9 cellular contexts compared by ENCODE assay signal in the genomic region with DNA sequence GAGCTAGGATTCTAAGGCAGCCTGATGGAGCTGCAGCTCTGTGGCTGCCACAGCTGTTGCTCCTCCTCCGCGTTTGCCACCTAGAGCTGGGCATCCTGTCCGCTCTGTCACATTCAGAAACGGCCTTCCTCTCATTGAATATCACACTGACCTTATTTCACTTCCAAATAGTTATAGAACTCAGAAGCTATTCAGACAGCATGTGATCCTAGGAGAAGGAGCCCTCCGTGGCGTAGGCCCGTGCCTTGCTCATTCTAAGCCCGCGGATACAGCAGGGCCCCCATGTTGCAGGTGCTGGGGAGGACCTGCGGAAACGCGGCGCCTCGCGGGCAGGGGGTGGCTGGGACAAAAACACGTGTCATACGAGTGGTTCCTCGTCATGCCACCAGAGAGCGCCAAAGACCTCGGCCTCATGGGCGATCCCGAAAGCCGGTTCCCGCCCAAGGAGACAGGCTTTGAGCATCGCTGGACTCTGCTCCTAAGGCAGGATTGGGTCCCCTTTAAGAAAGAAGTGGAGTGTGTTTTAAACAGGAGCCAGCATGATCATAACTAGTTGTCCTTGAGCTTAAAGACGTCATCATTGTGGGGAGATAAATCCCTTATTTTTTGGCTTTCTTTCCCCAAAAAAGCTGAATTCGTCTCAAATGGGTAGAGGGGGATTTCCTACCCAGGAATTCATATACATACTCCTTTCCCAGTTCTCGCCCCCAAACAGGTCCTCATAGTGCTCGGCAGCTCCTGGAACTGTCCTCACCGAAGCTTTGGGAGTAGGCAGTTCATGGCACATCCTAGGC. TPM values are rescaled to one million over a fixed set of nuclear protein-coding genes. Genes with fewer than 3 reads are reported as not detected.
DNase-seq lines count a peak whose midpoint lies in the region; ATAC-seq, FAIRE-seq and TF ChIP-seq lines count a peak whose summit lies in the region.
"Had no signal": no experiment of that assay in that cellular context is flagged by ENCODE, and none has a peak within 500 bp of the region (broad histone marks: within the 10 kb centered on the region; RNA-seq: fewer than 3 reads in every experiment).

No MANE protein-coding gene starts in this region.

- H3K36me3 ChIP-seq in H1 (ENCODE audit: control insufficient read depth in 2 of 4, insufficient read depth in 4 of 4, low read length in 3 of 4) = no peaks in the 10 kb centered on the region

- H2BK5ac ChIP-seq in H1 (ENCODE audit: low read depth, low read length) = no peak overlapping the region

- peak overlapping the region; percentile 15; the same call in 1 of the 2 replicates for H3K27ac ChIP-seq in C4-2B
- no peak overlapping the region for H3K27ac ChIP-seq in H1 (ENCODE audit: low read depth, low read length)

- H4K8ac ChIP-seq in H1 (ENCODE audit: extremely low read depth, insufficient read depth, low read length) = peak overlapping the region; percentile 72; the same call in 1 of the 2 replicates

- H4K91ac ChIP-seq in H1 (replicated peaks; ENCODE audit: insufficient read length, low read length) = no peak overlapping the region

- H3K9ac ChIP-seq in H1 (replicated peaks in 1 of 4; ENCODE audit: extremely low read depth in 1 of 4, low read depth in 3 of 4, low read length in 3 of 4) = no peak overlapping the region

- no peak for TF ChIP-seq EP300 in H1 (IDR thresholded peaks at IDR 0.05; ENCODE audit: borderline replicate concordance in 1 of 2, low read depth in 2 of 2, low read length in 2 of 2)

- H3K4ac ChIP-seq in H1 (replicated peaks; ENCODE audit: insufficient read length, low read depth, low read length) = peak overlapping the region; percentile 65

- no peak overlapping the region for H2BK20ac ChIP-seq in H1 (ENCODE audit: low read length)

- H4K20me1 ChIP-seq in H1 (replicated peaks in 1 of 2; ENCODE audit: control insufficient read depth in 1 of 2, insufficient read depth in 2 of 2, low read length in 2 of 2) = no peaks in the 10 kb centered on the region

- H3K79me2 ChIP-seq in H1 (ENCODE audit: control insufficient read depth in 1 of 2, insufficient read depth in 2 of 2, low read length in 2 of 2) = no peaks in the 10 kb centered on the region

- CTCF ChIA-PET in H1 (lab: Charles Lee; ENCODE audit: partially characterized antibody) = interaction anchor here (0.5 to 3.9 kb wide), 63 partner anchors 11 to 695 kb away, joined by 3 to 15 read pairs (median 4); a partner anchor contains a TSS

- no peaks in the 10 kb centered on the region; a peak in 1 of 7 replicates for H3K4me1 ChIP-seq in H1 (replicated peaks in 1 of 4; ENCODE audit: control insufficient read depth in 3 of 4, insufficient read depth in 4 of 4, low read length in 3 of 4)

- peak; percentile 92 for DNase-seq in NCI-H82 (lab: John Stamatoyannopoulos, UW)
- peak; percentile 38 to 68 for DNase-seq in activated CD8-positive, alpha-beta memory T cell treated with anti-CD3 and anti-CD28 coated beads for 1 hour (ENCODE audit: extremely low read depth in 1 of 2, low read depth in 1 of 2)
- peak; percentile 36 to 92 for DNase-seq in H1 (ENCODE audit: low read depth in 1 of 2, low spot score in 2 of 2)
- DNase-seq in middle frontal gyrus (ENCODE audit: extremely low spot score, low spot score) = peak; percentile 43
- peak; percentile 69 for DNase-seq in stimulated activated CD8-positive, alpha-beta memory T cell treated with anti-CD3 and anti-CD28 coated beads, Interleukin-4, amount 100 ng/mL, for 24 hours (ENCODE audit: low read depth)

- POLR2A ChIA-PET in H1 (lab: Charles Lee; ENCODE audit: partially characterized antibody) = no interaction called here

- peak overlapping the region; percentile 47; the same call in 1 of the 2 replicates for H2AFZ ChIP-seq in H1 (ENCODE audit: low read length)

- peak overlapping the region in 1 of 2 experiments; percentile 47; a peak in 1 of 4 replicates for H3K4me2 ChIP-seq in H1 (ENCODE audit: insufficient read depth in 1 of 2, low read depth in 2 of 2, low read length in 2 of 2)

- H3K56ac ChIP-seq in H1 (replicated peaks; ENCODE audit: insufficient read length, low read depth, low read length) = no peak overlapping the region

- H2BK15ac ChIP-seq in H1 (ENCODE audit: low read length) = no peak overlapping the region; the same call in 1 of the 2 replicates

- H3K14ac ChIP-seq in H1 (ENCODE audit: insufficient read length) = no peak overlapping the region

- 0 out of 2 replicates have a peak overlapping the region, but pooled peaks have one; percentile 10 for H2BK12ac ChIP-seq in H1 (ENCODE audit: low read depth, low read length)

- H3K18ac ChIP-seq in H1 (ENCODE audit: extremely low read depth, low read length) = no peak overlapping the region

- 25% methylated on average over 30 of the region's 30 CpGs; no CpG with 5 or more reads in 1 of the 2 experiments for WGBS in H1 (ENCODE audit: extremely low coverage in 1 of 2, insufficient coverage in 1 of 2, insufficient read length in 1 of 2, insufficient replicate concordance in 2 of 2, low coverage in 1 of 2, low lambda C conversion rate in 2 of 2, missing lambda C conversion rate in 1 of 2), 2 experiments

- no peaks in the 10 kb centered on the region for H3K23me2 ChIP-seq in H1 (ENCODE audit: low read depth, low read length)

- peak; percentile 96 for TF ChIP-seq CTCF in C4-2B (conservative IDR thresholded peaks at IDR 0.05)
- peak; percentile 84 to 87 (median 87) for TF ChIP-seq CTCF in H1 (IDR thresholded peaks at IDR 0.05; ENCODE audit: control extremely low read depth in 1 of 3, insufficient read depth in 1 of 3, low read depth in 1 of 3, low read length in 3 of 3)

- ATAC-seq in GM19395 (IDR thresholded peaks at IDR 0.05; ENCODE audit: unreplicated experiment) = peak; percentile 88
- peak; percentile 87 for ATAC-seq in HG03460 (IDR thresholded peaks at IDR 0.05; ENCODE audit: unreplicated experiment)

- no peak overlapping the region for H3K4me3 ChIP-seq in H1 (ENCODE audit: extremely low read depth in 1 of 4, insufficient read depth in 2 of 4, low read depth in 3 of 4, low read length in 4 of 4)

- H3K23ac ChIP-seq in H1 (ENCODE audit: insufficient read length) = no peak overlapping the region

- H3K27me3 ChIP-seq in H1 (replicated peaks in 1 of 4; ENCODE audit: control insufficient read depth in 3 of 4, extremely low read depth in 1 of 4, insufficient read depth in 3 of 4, low read length in 3 of 4) = peaks cover 0 to 14% (median 9%) of the 10 kb centered on the region in 4 experiments; a peak in 6 of 7 replicates

- FAIRE-seq in H1 (lab: Jason Lieb, UNC) = peak; percentile 93
- FAIRE-seq: TTC549 had no signal

- no peak overlapping the region for H2BK120ac ChIP-seq in H1 (replicated peaks; ENCODE audit: low read depth, low read length)

- TF ChIP-seq POLR2A in H1 (IDR thresholded peaks at IDR 0.05; ENCODE audit: control extremely low read depth in 1 of 2, low read depth in 2 of 2, low read length in 2 of 2) = no peak

- H3K9me3 ChIP-seq in H1 (ENCODE audit: insufficient read depth in 2 of 2, low read depth in 1 of 2, low read length in 1 of 2) = no peaks in the 10 kb centered on the region

- H2AK5ac ChIP-seq in H1 (ENCODE audit: low read depth, low read length) = no peak overlapping the region

- no peak overlapping the region for H4K5ac ChIP-seq in H1 (ENCODE audit: insufficient read length, low read depth, low read length)

- H3K79me1 ChIP-seq in H1 (ENCODE audit: low read depth, low read length) = no peaks in the 10 kb centered on the region

- TF ChIP-seq RAD21 in H1 (IDR thresholded peaks at IDR 0.05 in 1 of 2, conservative IDR thresholded peaks at IDR 0.05 in 1 of 2; ENCODE audit: low read depth in 2 of 2, low read length in 2 of 2) = peak; percentile 95 to 96

TF ChIP-seq in H1, 55 proteins besides CTCF, POLR2A, EP300 and RAD21 (continues in another document):
- no peak for TF ChIP-seq CBX5 (IDR thresholded peaks at IDR 0.05; ENCODE audit: low read depth, low read length)
- TF ChIP-seq HDAC2 (IDR thresholded peaks at IDR 0.05; ENCODE audit: borderline replicate concordance in 1 of 2, low read depth in 2 of 2, low read length in 2 of 2) = 0 out of 4 replicates have a peak, but pooled peaks of 1 of the 2 experiments have one; percentile 25
- TF ChIP-seq, protein P1, sequence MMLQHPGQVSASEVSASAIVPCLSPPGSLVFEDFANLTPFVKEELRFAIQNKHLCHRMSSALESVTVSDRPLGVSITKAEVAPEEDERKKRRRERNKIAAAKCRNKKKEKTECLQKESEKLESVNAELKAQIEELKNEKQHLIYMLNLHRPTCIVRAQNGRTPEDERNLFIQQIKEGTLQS (IDR thresholded peaks at IDR 0.05; ENCODE audit: insufficient read depth, low read depth, low read length) = 0 out of 2 replicates have a peak, but pooled peaks have one; percentile 29
- TF ChIP-seq YY1 (IDR thresholded peaks at IDR 0.05; ENCODE audit: low read depth, low read length) = 0 out of 2 replicates have a peak, but pooled peaks have one; percentile 44
- TF ChIP-seq SIRT6 (IDR thresholded peaks at IDR 0.05; ENCODE audit: low read length) = no peak
- TF ChIP-seq TCF12 (IDR thresholded peaks at IDR 0.05; ENCODE audit: low read depth, low read length) = 0 out of 2 replicates have a peak, but pooled peaks have one; percentile 5
- TF ChIP-seq FOSL1 (IDR thresholded peaks at IDR 0.05; ENCODE audit: insufficient read depth, low read depth, low read length) = no peak
- TF ChIP-seq SAP30 (IDR thresholded peaks at IDR 0.05; ENCODE audit: insufficient read depth, insufficient replicate concordance, low read length) = no peak
- peak; percentile 51; the same call in 1 of the 2 replicates for TF ChIP-seq POLR2AphosphoS5 (IDR thresholded peaks at IDR 0.05; ENCODE audit: low read depth, low read length)
- TF ChIP-seq, protein P2, sequence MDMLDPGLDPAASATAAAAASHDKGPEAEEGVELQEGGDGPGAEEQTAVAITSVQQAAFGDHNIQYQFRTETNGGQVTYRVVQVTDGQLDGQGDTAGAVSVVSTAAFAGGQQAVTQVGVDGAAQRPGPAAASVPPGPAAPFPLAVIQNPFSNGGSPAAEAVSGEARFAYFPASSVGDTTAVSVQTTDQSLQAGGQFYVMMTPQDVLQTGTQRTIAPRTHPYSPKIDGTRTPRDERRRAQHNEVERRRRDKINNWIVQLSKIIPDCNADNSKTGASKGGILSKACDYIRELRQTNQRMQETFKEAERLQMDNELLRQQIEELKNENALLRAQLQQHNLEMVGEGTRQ (IDR thresholded peaks at IDR 0.05; ENCODE audit: low read length) = 0 out of 2 replicates have a peak, but pooled peaks have one; percentile 25
- TF ChIP-seq TAF7 (optimal IDR thresholded peaks at IDR 0.05; ENCODE audit: borderline replicate concordance, low read depth, low read length) = peak; percentile 29

RNA-seq across cellular contexts. Expression of a gene that starts 17.9 kb away (rescaled TPM):
- total RNA-seq in H1 (2021; fragmentation: NEBNext Ultra II Directional; extraction: Animal tissue kit (Norgen Biotek cat#: 25700)) = 9.9 and 11.8 TPM in 2 replicates
- polyA plus RNA-seq in H1 (2011; rRNA removed) = 3.4 and 6.5 TPM in 2 replicates
- 6.7 TPM for polyA plus RNA-seq in H1 (2011; cell fraction: cytosol; rRNA removed)
- polyA plus RNA-seq in H1 (2011; cell fraction: nucleus; rRNA removed) = 5.1 TPM
- 5.3 to 12.8 TPM (median 8.8 TPM) in 4 replicates for polyA plus RNA-seq in H1 (2012, experiment 1 of 2)
- 0.60 TPM for polyA plus RNA-seq in H1 (2012, experiment 2 of 2)
- polyA plus RNA-seq in H1 (2013, experiment 1 of 2) = 6.0 TPM
- polyA plus RNA-seq in H1 (2013, experiment 2 of 2) = 5.0 TPM
- 12.0 and 26.3 TPM in 2 replicates for polyA minus RNA-seq in H1 (2011; rRNA and poly(A)+ RNA removed)
- 10.3 TPM for polyA minus RNA-seq in H1 (2011; cell fraction: cytosol; rRNA and poly(A)+ RNA removed)
- polyA minus RNA-seq in H1 (2011; cell fraction: nucleus; rRNA and poly(A)+ RNA removed) = 6.9 TPM
